ENCODE assay signal across 1 cellular context in genomic region chrX:20217906-20218305, GRCh38.
TF ChIP-seq lines count a peak whose summit lies in the region.

No MANE protein-coding gene starts in this region.

TF ChIP-seq in SK-N-SH, 30 proteins besides CTCF, POLR2A, EP300 and RAD21:
- TF ChIP-seq GATA2 (CRISPR knock-in tag; IDR thresholded peaks at IDR 0.05) (0 out of 2 replicates have a peak, but pooled peaks have one; percentile 19), PBX3 (IDR thresholded peaks at IDR 0.05) (no peak)
